In genomic region chr15:81295466-81296145, GRCh38 we compare ENCODE assay signal across 12 cellular contexts. TPM values are rescaled to one million over a fixed set of nuclear protein-coding genes. Genes with fewer than 3 reads are reported as not detected.
DNase-seq lines count a peak whose midpoint lies in the region; ATAC-seq and TF ChIP-seq lines count a peak whose summit lies in the region.
"Had no signal": no experiment of that assay in that cellular context is flagged by ENCODE, and none has a peak within 500 bp of the region (broad histone marks: within the 10 kb centered on the region; RNA-seq: fewer than 3 reads in every experiment).

No MANE protein-coding gene starts in this region.

- H3K36me3 ChIP-seq in right atrium auricular region (peaks cover 5% of the 10 kb centered on the region), SU-DHL-6 (ENCODE audit: low read length) (no peaks in the 10 kb centered on the region), upper lobe of right lung (peaks cover 45% of the 10 kb centered on the region)
- H3K36me3 ChIP-seq: breast epithelium had no signal

- H3K4me1 ChIP-seq in right atrium auricular region (peaks cover 0 to 35% of the 10 kb centered on the region in 2 donors), upper lobe of right lung (peaks cover 40% of the 10 kb centered on the region)
- H3K4me1 ChIP-seq: breast epithelium had no signal

- H2AFZ ChIP-seq in SU-DHL-6 (ENCODE audit: low read depth, low read length, severe bottlenecking) = no peak overlapping the region

- no peak overlapping the region for H3K4me3 ChIP-seq in right atrium auricular region
- peak overlapping the region; percentile 48 for H3K4me3 ChIP-seq in SU-DHL-6 (ENCODE audit: insufficient read depth, low read length, poor library complexity, severe bottlenecking)
- H3K4me3 ChIP-seq in upper lobe of right lung = no peak overlapping the region
- H3K4me3 ChIP-seq: breast epithelium had no signal

- H3K9me3 Mint-ChIP-seq in immature natural killer cell = no peaks in the 10 kb centered on the region

- H4K20me1 ChIP-seq in SU-DHL-6 (ENCODE audit: low read depth, low read length) = no peaks in the 10 kb centered on the region

- peak overlapping the region; percentile 99 to 100 (median 100) for H3K4me3 Mint-ChIP-seq in immature natural killer cell

- H3K36me3 Mint-ChIP-seq in immature natural killer cell = peaks cover 16 to 31% (median 26%) of the 10 kb centered on the region in 3 donors

- DNase-seq in cardiac septum (ENCODE audit: low spot score) = peak; percentile 10
- no peak for DNase-seq in right atrium auricular region (ENCODE audit: low spot score)
- DNase-seq in immature natural killer cell = no peak
- DNase-seq in upper lobe of right lung = no peak
- no peak for DNase-seq in stimulated activated naive CD4-positive, alpha-beta T cell treated with Interleukin-2 at 50 U/mL for 16 hours (lab: John Stamatoyannopoulos, UW)
- no peak for DNase-seq in NK-92 (lab: John Stamatoyannopoulos, UW; ENCODE audit: unreplicated experiment)
- no peak for DNase-seq in HuH-7 (ENCODE audit: low spot score)
- DNase-seq: HCEC 1CT, Kasumi-1 had no signal

- intact Hi-C loops in cardiac septum (cut with DNase I) (no loop called here), upper lobe of right lung (cut with DNase I) (loop anchor here (10.0 kb wide), 1 partner anchor 649 kb away; no protein-coding TSS in a partner anchor)

- peaks cover 91 to 97% of the 10 kb centered on the region in 2 donors for H3K4me1 Mint-ChIP-seq in immature natural killer cell

- H3K79me2 ChIP-seq in SU-DHL-6 (ENCODE audit: insufficient read depth, low read length) = peaks cover 3% of the 10 kb centered on the region; the same call in 1 of the 2 replicates

- H3K9me3 ChIP-seq in right atrium auricular region (no peaks in the 10 kb centered on the region), SU-DHL-6 (ENCODE audit: insufficient read depth, low read length) (no peaks in the 10 kb centered on the region), upper lobe of right lung (no peaks in the 10 kb centered on the region)
- H3K9me3 ChIP-seq: breast epithelium had no signal

- H3K4me2 ChIP-seq in SU-DHL-6 (ENCODE audit: low read depth, low read length, poor library complexity, severe bottlenecking) = peak overlapping the region; percentile 65

- peak overlapping the region; percentile 55 for H3K9ac ChIP-seq in SU-DHL-6 (ENCODE audit: low read length)

- H3K27ac Mint-ChIP-seq in immature natural killer cell = peak overlapping the region; percentile 95 to 100 (median 99)

- peaks cover 8 to 13% (median 9%) of the 10 kb centered on the region in 3 donors for H3K27me3 Mint-ChIP-seq in immature natural killer cell (ENCODE audit: low read depth in 3 of 3)

- peaks cover 41% of the 10 kb centered on the region for H3F3A ChIP-seq in SU-DHL-6 (ENCODE audit: insufficient read depth)

- TF ChIP-seq CTCF in right atrium auricular region (IDR thresholded peaks at IDR 0.05) (no peak), SU-DHL-6 (IDR thresholded peaks at IDR 0.05; ENCODE audit: insufficient read depth, low read length, poor library complexity, severe bottlenecking) (no peak), upper lobe of right lung (IDR thresholded peaks at IDR 0.05) (no peak)

- no peaks in the 10 kb centered on the region for H3K27me3 ChIP-seq in right atrium auricular region
- H3K27me3 ChIP-seq in SU-DHL-6 (ENCODE audit: low read length) = no peaks in the 10 kb centered on the region
- no peaks in the 10 kb centered on the region for H3K27me3 ChIP-seq in upper lobe of right lung
- H3K27me3 ChIP-seq: breast epithelium had no signal

- ATAC-seq in upper lobe of right lung = no peak
- ATAC-seq: SK-N-SH treated with all-trans-retinoic acid at 6 μM for 48 hours had no signal

- no peaks in the 10 kb centered on the region for H3K9me2 ChIP-seq in SU-DHL-6 (replicated peaks; ENCODE audit: insufficient read depth, low read length)

- no peak overlapping the region for H3K27ac ChIP-seq in right atrium auricular region
- H3K27ac ChIP-seq in SU-DHL-6 (ENCODE audit: low read depth, low read length) = peak overlapping the region; percentile 94
- H3K27ac ChIP-seq in upper lobe of right lung = peak overlapping the region; percentile 79

RNA-seq across cellular contexts. Expression of gene STARD5, which starts 28.3 kb away (rescaled TPM):
- 1.3 TPM for total RNA-seq in cardiac septum
- total RNA-seq in right atrium auricular region = 1 to 10 TPM; 2.2 to 3.0 TPM
- 1 to 10 TPM in 2 of 3 donors, not detected in 1; 1.7 to 3.8 TPM for polyA plus RNA-seq in immature natural killer cell
- 5.4 TPM for total RNA-seq in upper lobe of right lung

Comparison
In these comparisons a context has a peak if more than half of its experiments do, and no peak if none do; other contexts are left out.
1. H3K27ac ChIP-seq: peak in SU-DHL-6 (single experiment) and upper lobe of right lung (single experiment); none in right atrium auricular region (0 of 2).